Comparison of ENCODE assay signal across 8 cellular contexts in genomic region chr12:124754949-124755800, GRCh38.
DNase-seq lines count a peak whose midpoint lies in the region; ATAC-seq, FAIRE-seq and TF ChIP-seq lines count a peak whose summit lies in the region.

No MANE protein-coding gene starts in this region.

- H3K9ac ChIP-seq in NT2/D1 (ENCODE audit: insufficient read length, low read depth) (peak overlapping the region; percentile 42), H1 (replicated peaks in 1 of 4; ENCODE audit: extremely low read depth in 1 of 4, low read depth in 3 of 4, low read length in 3 of 4) (0 out of 7 replicates have a peak overlapping the region, but pooled peaks of 1 of the 4 experiments have one; percentile 24), muscle layer of colon (ENCODE audit: low read length) (peak overlapping the region; percentile 18)

- H3K36me3 ChIP-seq in NT2/D1 (ENCODE audit: insufficient read depth, insufficient read length, low read length) (no peaks in the 10 kb centered on the region), H1 (ENCODE audit: control insufficient read depth in 2 of 4, insufficient read depth in 4 of 4, low read length in 3 of 4) (no peaks in the 10 kb centered on the region), muscle layer of colon (ENCODE audit: insufficient read depth, low read length) (no peaks in the 10 kb centered on the region), vagina (no peaks in the 10 kb centered on the region)

- peak; percentile 84 for DNase-seq in AG20443 (ENCODE audit: low spot score)
- DNase-seq in NT2/D1 (ENCODE audit: low read depth, low spot score): peak; percentile 82
- DNase-seq in H1 (ENCODE audit: low read depth in 1 of 2, low spot score in 2 of 2): peak in 1 of 2 experiments; percentile 27
- peak in 1 of 2 donors; percentile 98 for DNase-seq in vagina (ENCODE audit: extremely low spot score in 2 of 2)
- DNase-seq in HuH-7 (ENCODE audit: low spot score): no peak

- no peak overlapping the region for H2AK5ac ChIP-seq in H1 (ENCODE audit: low read depth, low read length)

- no peak for FAIRE-seq in H1 (lab: Jason Lieb, UNC)

- no peak overlapping the region for H3K14ac ChIP-seq in H1 (ENCODE audit: insufficient read length)

- CTCF ChIA-PET in H1 (lab: Charles Lee; ENCODE audit: partially characterized antibody): interaction anchor here (0.5 to 10.9 kb wide), 11 partner anchors 9 to 434 kb away, joined by 3 to 146 read pairs (median 3); no protein-coding TSS in a partner anchor

- no peaks in the 10 kb centered on the region for H3K79me1 ChIP-seq in H1 (ENCODE audit: low read depth, low read length)

- H3K9me3 ChIP-seq in NT2/D1 (ENCODE audit: insufficient read depth, low read length): peaks cover 39% of the 10 kb centered on the region
- H3K9me3 ChIP-seq in H1 (ENCODE audit: insufficient read depth in 2 of 2, low read depth in 1 of 2, low read length in 1 of 2): peaks cover 2 to 5% of the 10 kb centered on the region in 2 experiments; a peak in 2 of 4 replicates
- no peaks in the 10 kb centered on the region for H3K9me3 ChIP-seq in muscle layer of colon (ENCODE audit: low read length)
- no peaks in the 10 kb centered on the region for H3K9me3 ChIP-seq in vagina

- peak overlapping the region; percentile 82 for H4K91ac ChIP-seq in H1 (replicated peaks; ENCODE audit: insufficient read length, low read length)

- TF ChIP-seq RAD21 in H1 (IDR thresholded peaks at IDR 0.05 in 1 of 2, conservative IDR thresholded peaks at IDR 0.05 in 1 of 2; ENCODE audit: low read depth in 2 of 2, low read length in 2 of 2): no peak

- no peaks in the 10 kb centered on the region for H3K79me2 ChIP-seq in H1 (ENCODE audit: control insufficient read depth in 1 of 2, insufficient read depth in 2 of 2, low read length in 2 of 2)

- H2BK12ac ChIP-seq in H1 (ENCODE audit: low read depth, low read length): peak overlapping the region; percentile 96; the same call in 1 of the 2 replicates

- intact Hi-C loops in vagina (cut with DNase I): loop anchor here (5.0 kb wide), 2 partner anchors 243 to 413 kb away; no protein-coding TSS in a partner anchor

- no peak for TF ChIP-seq EP300 in H1 (IDR thresholded peaks at IDR 0.05; ENCODE audit: borderline replicate concordance in 1 of 2, low read depth in 2 of 2, low read length in 2 of 2)

- TF ChIP-seq POLR2A in H1 (IDR thresholded peaks at IDR 0.05; ENCODE audit: control extremely low read depth in 1 of 2, low read depth in 2 of 2, low read length in 2 of 2) (no peak), vagina (IDR thresholded peaks at IDR 0.05) (peak in 1 of 2 donors; percentile 16)

- peak overlapping the region; percentile 90; the same call in 1 of the 2 replicates for H2BK20ac ChIP-seq in H1 (ENCODE audit: low read length)

- TF ChIP-seq CTCF in H1 (IDR thresholded peaks at IDR 0.05; ENCODE audit: control extremely low read depth in 1 of 3, insufficient read depth in 1 of 3, low read depth in 1 of 3, low read length in 3 of 3): no peak
- TF ChIP-seq CTCF in vagina (IDR thresholded peaks at IDR 0.05): no peak

- peak overlapping the region; percentile 30 for H2BK120ac ChIP-seq in H1 (replicated peaks; ENCODE audit: low read depth, low read length)

- H3K27ac ChIP-seq in H1 (ENCODE audit: low read depth, low read length) (no peak overlapping the region), muscle layer of colon (ENCODE audit: low read depth, low read length) (peak overlapping the region; percentile 74), vagina (peak overlapping the region; percentile 88)

- no peak overlapping the region for H2BK15ac ChIP-seq in H1 (ENCODE audit: low read length)

- no peaks in the 10 kb centered on the region for H4K20me1 ChIP-seq in H1 (replicated peaks in 1 of 2; ENCODE audit: control insufficient read depth in 1 of 2, insufficient read depth in 2 of 2, low read length in 2 of 2)

- peak overlapping the region; percentile 39; the same call in 1 of the 2 replicates for H4K8ac ChIP-seq in H1 (ENCODE audit: extremely low read depth, insufficient read depth, low read length)

- H3K4me1 ChIP-seq in NT2/D1 (ENCODE audit: insufficient read depth, insufficient read length) (peaks cover 24% of the 10 kb centered on the region), H1 (replicated peaks in 1 of 4; ENCODE audit: control insufficient read depth in 3 of 4, insufficient read depth in 4 of 4, low read length in 3 of 4) (peaks cover 0 to 16% (median 9%) of the 10 kb centered on the region in 4 experiments; a peak in 6 of 7 replicates), muscle layer of colon (ENCODE audit: insufficient read depth, low read length) (peaks cover 52% of the 10 kb centered on the region), vagina (peaks cover 44% of the 10 kb centered on the region)

- H3K4me3 ChIP-seq in NT2/D1 (ENCODE audit: insufficient read length, low read depth): no peak overlapping the region
- H3K4me3 ChIP-seq in H1 (ENCODE audit: extremely low read depth in 1 of 4, insufficient read depth in 2 of 4, low read depth in 3 of 4, low read length in 4 of 4): no peak overlapping the region
- no peak overlapping the region for H3K4me3 ChIP-seq in muscle layer of colon (ENCODE audit: low read depth in 1 of 2, low read length in 2 of 2)
- no peak overlapping the region for H3K4me3 ChIP-seq in vagina

- peak overlapping the region; percentile 42; the same call in 1 of the 2 replicates for H2AFZ ChIP-seq in H1 (ENCODE audit: low read length)

- H3K4me2 ChIP-seq in H1 (ENCODE audit: insufficient read depth in 1 of 2, low read depth in 2 of 2, low read length in 2 of 2): 0 out of 4 replicates have a peak overlapping the region, but pooled peaks of 1 of the 2 experiments have one; percentile 9

- H4K5ac ChIP-seq in H1 (ENCODE audit: insufficient read length, low read depth, low read length): no peak overlapping the region

- no peaks in the 10 kb centered on the region for H3K23me2 ChIP-seq in H1 (ENCODE audit: low read depth, low read length)

- H3K18ac ChIP-seq in H1 (ENCODE audit: extremely low read depth, low read length): peak overlapping the region; percentile 15

- no peak overlapping the region for H3K56ac ChIP-seq in H1 (replicated peaks; ENCODE audit: insufficient read length, low read depth, low read length)

- ATAC-seq in HG03097 (IDR thresholded peaks at IDR 0.05; ENCODE audit: low FRiP score, unreplicated experiment) (peak; percentile 53), GM18520 (IDR thresholded peaks at IDR 0.05; ENCODE audit: unreplicated experiment) (no peak)

- POLR2A ChIA-PET in H1 (lab: Charles Lee; ENCODE audit: partially characterized antibody): interaction anchor here (0.9 to 1.4 kb wide), 6 partner anchors 9 to 361 kb away, joined by 3 to 4 read pairs (median 3); no protein-coding TSS in a partner anchor

- H3K4ac ChIP-seq in H1 (replicated peaks; ENCODE audit: insufficient read length, low read depth, low read length): peak overlapping the region; percentile 4

- peak overlapping the region; percentile 27; the same call in 1 of the 2 replicates for H2BK5ac ChIP-seq in H1 (ENCODE audit: low read depth, low read length)

- no peak overlapping the region for H3K23ac ChIP-seq in H1 (ENCODE audit: insufficient read length)

- H3K27me3 ChIP-seq in NT2/D1 (ENCODE audit: insufficient read depth, insufficient read length) (no peaks in the 10 kb centered on the region), H1 (replicated peaks in 1 of 4; ENCODE audit: control insufficient read depth in 3 of 4, extremely low read depth in 1 of 4, insufficient read depth in 3 of 4, low read length in 3 of 4) (peaks cover 0 to 2% (median 0%) of the 10 kb centered on the region in 4 experiments; a peak in 2 of 7 replicates), muscle layer of colon (ENCODE audit: control insufficient read depth in 1 of 2, insufficient read depth in 2 of 2, low read length in 2 of 2) (no peaks in the 10 kb centered on the region), vagina (no peaks in the 10 kb centered on the region)

- 54% methylated on average over 20 of the region's 20 CpGs; no CpG with 5 or more reads in 1 of the 2 experiments for WGBS in H1 (ENCODE audit: extremely low coverage in 1 of 2, insufficient coverage in 1 of 2, insufficient read length in 1 of 2, insufficient replicate concordance in 2 of 2, low coverage in 1 of 2, low lambda C conversion rate in 2 of 2, missing lambda C conversion rate in 1 of 2), 2 experiments

TF ChIP-seq in H1, 55 proteins besides CTCF, POLR2A, EP300 and RAD21:
- TF ChIP-seq ATF3 (IDR thresholded peaks at IDR 0.05; ENCODE audit: insufficient read depth, low read depth, low read length) (no peak), CTBP2 (IDR thresholded peaks at IDR 0.05; ENCODE audit: borderline replicate concordance, insufficient read depth, insufficient read length, low read length) (no peak), HDAC2 (IDR thresholded peaks at IDR 0.05; ENCODE audit: borderline replicate concordance in 1 of 2, low read depth in 2 of 2, low read length in 2 of 2) (0 out of 4 replicates have a peak, but pooled peaks of 1 of the 2 experiments have one; percentile 14), CEBPB (IDR thresholded peaks at IDR 0.05; ENCODE audit: low read depth, low read length) (peak; percentile 56; the same call in 1 of the 2 replicates), RXRA (IDR thresholded peaks at IDR 0.05; ENCODE audit: insufficient read depth, low read depth, low read length) (no peak), NANOG (IDR thresholded peaks at IDR 0.05; ENCODE audit: insufficient read depth, low read depth, low read length, poor library complexity, severe bottlenecking) (peak; percentile 17), CREB1 (IDR thresholded peaks at IDR 0.05) (no peak), ZNF274 (IDR thresholded peaks at IDR 0.05; ENCODE audit: borderline replicate concordance, extremely low read depth, low read length) (no peak), GABPA (IDR thresholded peaks at IDR 0.05; ENCODE audit: borderline replicate concordance, insufficient read depth, low read length) (no peak)
- TF ChIP-seq, protein P1, sequence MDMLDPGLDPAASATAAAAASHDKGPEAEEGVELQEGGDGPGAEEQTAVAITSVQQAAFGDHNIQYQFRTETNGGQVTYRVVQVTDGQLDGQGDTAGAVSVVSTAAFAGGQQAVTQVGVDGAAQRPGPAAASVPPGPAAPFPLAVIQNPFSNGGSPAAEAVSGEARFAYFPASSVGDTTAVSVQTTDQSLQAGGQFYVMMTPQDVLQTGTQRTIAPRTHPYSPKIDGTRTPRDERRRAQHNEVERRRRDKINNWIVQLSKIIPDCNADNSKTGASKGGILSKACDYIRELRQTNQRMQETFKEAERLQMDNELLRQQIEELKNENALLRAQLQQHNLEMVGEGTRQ (IDR thresholded peaks at IDR 0.05; ENCODE audit: low read length): 0 out of 2 replicates have a peak, but pooled peaks have one; percentile 6
- TF ChIP-seq, protein P2, sequence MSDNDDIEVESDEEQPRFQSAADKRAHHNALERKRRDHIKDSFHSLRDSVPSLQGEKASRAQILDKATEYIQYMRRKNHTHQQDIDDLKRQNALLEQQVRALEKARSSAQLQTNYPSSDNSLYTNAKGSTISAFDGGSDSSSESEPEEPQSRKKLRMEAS (IDR thresholded peaks at IDR 0.05): peak; percentile 24; the same call in 1 of the 2 replicates
